Comparison of ENCODE assay signal across 27 cellular contexts in genomic region chr20:35355372-35355771, GRCh38.
"Had no signal": no experiment of that assay in that cellular context is flagged by ENCODE, and none has a peak within 500 bp of the region (broad histone marks: within the 10 kb centered on the region; RNA-seq: fewer than 3 reads in every experiment).

No MANE protein-coding gene starts in this region.

- H3K27ac ChIP-seq: body of pancreas, dorsolateral prefrontal cortex, esophagus squamous epithelium, heart right ventricle, neutrophil, pancreas, thoracic aorta, upper lobe of left lung had no signal

- H3K27me3 Mint-ChIP-seq: activated CD4-positive, alpha-beta T cell treated with anti-CD3 and anti-CD28 coated beads for 36 hours; activated naive CD8-positive, alpha-beta T cell treated with anti-CD3 and anti-CD28 coated beads, Interleukin-2, amount 10 ng/mL, durations not matched to agents 7 days and 5 days had no signal

- FAIRE-seq: colon, kidney, pancreas had no signal

- H3K4me1 Mint-ChIP-seq: activated CD4-positive, alpha-beta T cell treated with anti-CD3 and anti-CD28 coated beads for 36 hours; endodermal cell; nephron; WTC11 had no signal

- H3K36me3 ChIP-seq: pancreas, thoracic aorta had no signal

- ATAC-seq: activated CD4-positive, alpha-beta T cell treated with anti-CD3 and anti-CD28 coated beads for 36 hours; body of pancreas; heart right ventricle; left lobe of liver; WTC11 had no signal

- H3K4me3 ChIP-seq: body of pancreas, dorsolateral prefrontal cortex, esophagus squamous epithelium, heart right ventricle, pancreas, sigmoid colon, thoracic aorta, upper lobe of left lung had no signal

- H3K9me3 ChIP-seq: body of pancreas, esophagus squamous epithelium, heart right ventricle, neutrophil, pancreas, sigmoid colon, thoracic aorta, upper lobe of left lung had no signal

- DNase-seq: activated CD4-positive, alpha-beta T cell treated with anti-CD3 and anti-CD28 coated beads for 36 hours; activated CD4-positive, alpha-beta T cell treated with anti-CD3 and anti-CD28 coated beads, Interleukin-2, amount 50 U/mL, for 4 hours; activated effector memory CD4-positive, alpha-beta T cell treated with Interleukin-2 at 50 U/mL for 16 hours; activated naive CD4-positive, alpha-beta T cell treated with anti-CD3 and anti-CD28 coated beads for 36 hours; activated naive CD8-positive, alpha-beta T cell treated with anti-CD3 and anti-CD28 coated beads, Interleukin-2, amount 10 ng/mL, durations not matched to agents 7 days and 5 days; activated T-cell treated with anti-CD3 and anti-CD28 coated beads, Interleukin-2, amount 50 U/mL, for 48 hours; amygdala; dorsolateral prefrontal cortex; endodermal cell; esophagus squamous epithelium; heart right ventricle; kidney; mammary epithelial cell; pancreas; sigmoid colon; stimulated activated CD4-positive, alpha-beta T cell treated with anti-CD3 and anti-CD28 coated beads, Interleukin-4, amount 100 ng/mL, for 1 hour; stimulated activated naive CD4-positive, alpha-beta T cell treated with Interleukin-2 at 50 U/mL for 16 hours; T-helper 1 cell; T-helper 9 cell; upper lobe of left lung had no signal

- H3K27me3 ChIP-seq: body of pancreas, dorsolateral prefrontal cortex, esophagus squamous epithelium, heart right ventricle, neutrophil, pancreas, sigmoid colon, upper lobe of left lung had no signal

- H3K27ac Mint-ChIP-seq: activated CD4-positive, alpha-beta T cell treated with anti-CD3 and anti-CD28 coated beads for 36 hours; activated naive CD4-positive, alpha-beta T cell treated with anti-CD3 and anti-CD28 coated beads for 36 hours; activated naive CD8-positive, alpha-beta T cell treated with anti-CD3 and anti-CD28 coated beads, Interleukin-2, amount 10 ng/mL, durations not matched to agents 7 days and 5 days; endodermal cell; nephron had no signal

- H3K4me3 Mint-ChIP-seq: activated CD4-positive, alpha-beta T cell treated with anti-CD3 and anti-CD28 coated beads for 36 hours; activated naive CD4-positive, alpha-beta T cell treated with anti-CD3 and anti-CD28 coated beads for 36 hours; activated naive CD8-positive, alpha-beta T cell treated with anti-CD3 and anti-CD28 coated beads, Interleukin-2, amount 10 ng/mL, durations not matched to agents 7 days and 5 days; endodermal cell; nephron; WTC11 had no signal

- H3K9me3 Mint-ChIP-seq: activated naive CD4-positive, alpha-beta T cell treated with anti-CD3 and anti-CD28 coated beads for 36 hours; activated naive CD8-positive, alpha-beta T cell treated with anti-CD3 and anti-CD28 coated beads, Interleukin-2, amount 10 ng/mL, durations not matched to agents 7 days and 5 days; endodermal cell; nephron had no signal
